Comparison of ENCODE assay signal across 8 cellular contexts in the genomic region with DNA sequence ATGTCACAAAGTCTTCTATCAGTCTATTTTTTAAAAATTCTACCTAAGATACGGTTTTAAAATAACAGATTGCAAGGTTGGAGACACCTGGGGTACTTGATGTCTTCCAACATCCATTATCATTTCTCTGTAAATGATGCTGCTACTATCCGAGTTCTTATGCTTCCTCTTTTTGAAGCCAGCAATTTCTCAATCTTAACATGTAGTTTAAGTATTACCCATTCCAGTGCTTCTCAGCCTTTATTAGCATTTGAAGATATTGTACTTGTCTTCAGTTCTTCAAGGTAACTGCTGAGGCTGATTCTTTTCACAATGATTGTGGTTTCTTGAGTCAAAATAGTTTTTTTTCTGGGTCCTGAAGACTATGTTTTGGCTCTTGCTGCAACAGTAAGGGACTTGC.
DNase-seq lines count a peak whose midpoint lies in the region; TF ChIP-seq lines count a peak whose summit lies in the region.

No MANE protein-coding gene starts in this region.

- no peaks in the 10 kb centered on the region for H3K27me3 ChIP-seq in endocrine pancreas (ENCODE audit: control insufficient read depth, insufficient read depth, low read length)
- peaks cover 11% of the 10 kb centered on the region for H3K27me3 ChIP-seq in suprapubic skin
- H3K27me3 ChIP-seq in SJCRH30: no peaks in the 10 kb centered on the region; the same call in 1 of the 2 replicates

- H3K4me1 Mint-ChIP-seq in activated naive CD4-positive, alpha-beta T cell treated with anti-CD3 and anti-CD28 coated beads, Interleukin-2, amount 50 U/mL, for 24 hours: peaks cover 14% of the 10 kb centered on the region

- H3K4me3 Mint-ChIP-seq in activated naive CD4-positive, alpha-beta T cell treated with anti-CD3 and anti-CD28 coated beads, Interleukin-2, amount 50 U/mL, for 24 hours: peak overlapping the region; percentile 96

- TF ChIP-seq POLR2A in suprapubic skin (IDR thresholded peaks at IDR 0.05): no peak

- no peaks in the 10 kb centered on the region for H3K9me3 Mint-ChIP-seq in activated naive CD4-positive, alpha-beta T cell treated with anti-CD3 and anti-CD28 coated beads, Interleukin-2, amount 50 U/mL, for 24 hours

- 43% methylated on average over 2 of the region's 2 CpGs for WGBS in suprapubic skin

- no peaks in the 10 kb centered on the region for H3K27me3 Mint-ChIP-seq in activated naive CD4-positive, alpha-beta T cell treated with anti-CD3 and anti-CD28 coated beads, Interleukin-2, amount 50 U/mL, for 24 hours

- H3K27ac Mint-ChIP-seq in activated naive CD4-positive, alpha-beta T cell treated with anti-CD3 and anti-CD28 coated beads, Interleukin-2, amount 50 U/mL, for 24 hours: no peak overlapping the region

- H3K27ac ChIP-seq in suprapubic skin (no peak overlapping the region), SJCRH30 (no peak overlapping the region)

- DNase-seq in activated naive CD4-positive, alpha-beta T cell treated with anti-CD3 and anti-CD28 coated beads, Interleukin-2, amount 50 U/mL, for 16 hours: no peak
- peak; percentile 48 to 97 for DNase-seq in NOMO-1 (lab: John Stamatoyannopoulos, UW; ENCODE audit: unreplicated experiment in 2 of 2)
- no peak for DNase-seq in suprapubic skin (ENCODE audit: low spot score in 2 of 2)
- DNase-seq in NCI-H2171 (lab: John Stamatoyannopoulos, UW): no peak
- DNase-seq in SJCRH30: no peak
- DNase-seq in glomerular visceral epithelial cell (ENCODE audit: extremely low spot score): no peak

- H3K4me1 ChIP-seq in endocrine pancreas (ENCODE audit: control insufficient read depth, insufficient read depth, low read length): no peaks in the 10 kb centered on the region
- peaks cover 5% of the 10 kb centered on the region for H3K4me1 ChIP-seq in suprapubic skin
- H3K4me1 ChIP-seq in SJCRH30: peaks cover 3% of the 10 kb centered on the region; the same call in 1 of the 2 replicates

- no peak for TF ChIP-seq EP300 in suprapubic skin (IDR thresholded peaks at IDR 0.05)

- H3K9ac ChIP-seq in endocrine pancreas (ENCODE audit: control insufficient read depth, insufficient read depth, low read length): no peak overlapping the region

- H3K4me3 ChIP-seq in endocrine pancreas (ENCODE audit: control insufficient read depth, insufficient read depth, low read length) (peak overlapping the region; percentile 72), suprapubic skin (peak overlapping the region; percentile 55), SJCRH30 (no peak overlapping the region)

- no peaks in the 10 kb centered on the region for H3K36me3 ChIP-seq in endocrine pancreas (ENCODE audit: control insufficient read depth, insufficient read depth, low read length)
- no peaks in the 10 kb centered on the region for H3K36me3 ChIP-seq in suprapubic skin
- H3K36me3 ChIP-seq in SJCRH30: no peaks in the 10 kb centered on the region

- H3K9me3 ChIP-seq in endocrine pancreas (ENCODE audit: control insufficient read depth, low read length) (no peaks in the 10 kb centered on the region), suprapubic skin (no peaks in the 10 kb centered on the region), SJCRH30 (replicated peaks) (no peaks in the 10 kb centered on the region)

- H3K36me3 Mint-ChIP-seq in activated naive CD4-positive, alpha-beta T cell treated with anti-CD3 and anti-CD28 coated beads, Interleukin-2, amount 50 U/mL, for 24 hours: no peaks in the 10 kb centered on the region

- TF ChIP-seq CTCF in suprapubic skin (IDR thresholded peaks at IDR 0.05): no peak

Comparison
In these comparisons a context has a peak if more than half of its experiments do, and no peak if none do; other contexts are left out.
1. DNase-seq: peak in NOMO-1 (2 of 2); none in activated naive CD4-positive, alpha-beta T cell treated with anti-CD3 and anti-CD28 coated beads, Interleukin-2, amount 50 U/mL, for 16 hours (single experiment), suprapubic skin (0 of 2), NCI-H2171 (single experiment), SJCRH30 (0 of 2) and glomerular visceral epithelial cell (single experiment).